21 cellular contexts compared by ENCODE assay signal in genomic region chr4:78225236-78225635, GRCh38.
"Had no signal": no experiment of that assay in that cellular context is flagged by ENCODE, and none has a peak within 500 bp of the region (broad histone marks: within the 10 kb centered on the region; RNA-seq: fewer than 3 reads in every experiment).

No MANE protein-coding gene starts in this region.

- H3K9me3 ChIP-seq: gastrocnemius medialis had no signal

- H3K27me3 ChIP-seq: dorsolateral prefrontal cortex, esophagus squamous epithelium, gastrocnemius medialis, heart right ventricle, left lung had no signal

- ATAC-seq: esophagus mucosa, gastrocnemius medialis, heart right ventricle, left cardiac atrium, left lung, left ventricle myocardium superior, lower lobe of right lung, mucosa of descending colon had no signal

- H3K4me3 Mint-ChIP-seq: mesothelial cell of epicardium had no signal

- H3K4me1 Mint-ChIP-seq: mesothelial cell of epicardium had no signal

- H3K27ac ChIP-seq: coronary artery, dorsolateral prefrontal cortex, esophagus squamous epithelium, gastrocnemius medialis, heart right ventricle, left lung, lower lobe of right lung had no signal

- DNase-seq: dermis blood vessel endothelial cell; dorsolateral prefrontal cortex; effector CD4-positive, alpha-beta T cell; effector memory CD4-positive, alpha-beta T cell; esophagus squamous epithelium; foreskin fibroblast; foreskin melanocyte; gastrocnemius medialis; glutamatergic neuron; head of caudate nucleus; heart right ventricle; hippocampal formation; left cardiac atrium; left lung; left ventricle myocardium superior; lower lobe of right lung; mesenchymal stem cell; mucosa of descending colon had no signal

- H3K4me3 ChIP-seq: coronary artery, dorsolateral prefrontal cortex, esophagus squamous epithelium, gastrocnemius medialis, heart right ventricle, left lung, lower lobe of right lung, mucosa of descending colon had no signal

- H3K36me3 ChIP-seq: esophagus squamous epithelium, gastrocnemius medialis, heart right ventricle, left lung, lower lobe of right lung had no signal

- H3K27ac Mint-ChIP-seq: mesothelial cell of epicardium had no signal

- H3K4me1 ChIP-seq: gastrocnemius medialis, heart right ventricle, left lung, lower lobe of right lung had no signal
